ENCODE assay signal across 8 cellular contexts in the genomic region with DNA sequence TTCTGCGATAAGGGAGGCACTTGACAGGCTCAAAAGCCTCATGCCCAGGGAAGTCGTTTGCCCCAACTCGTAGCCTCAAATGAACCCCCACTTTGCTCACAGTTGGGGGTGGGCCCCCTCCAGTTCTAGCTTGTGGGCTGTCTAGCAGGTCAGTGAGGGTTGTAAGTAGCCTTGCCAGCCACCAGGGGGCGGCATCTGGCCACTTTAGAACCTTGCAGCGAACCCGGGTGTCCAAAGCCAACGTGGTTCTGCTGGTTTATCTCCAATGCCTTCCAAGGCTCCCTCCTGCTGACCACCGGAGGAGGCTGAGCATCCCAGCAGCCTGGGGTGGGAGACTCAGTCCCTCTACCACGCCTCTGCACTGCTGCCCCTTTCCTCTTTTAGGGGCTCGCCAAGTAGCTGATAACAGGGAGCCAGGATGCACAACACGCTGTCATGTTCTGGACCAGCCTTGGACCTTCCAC.
A peak's percentile ranks its signal among the peaks of the same experiment; 100 is the strongest.
DNase-seq lines count a peak whose midpoint lies in the region; ATAC-seq and TF ChIP-seq lines count a peak whose summit lies in the region.

No MANE protein-coding gene starts in this region.

- DNase-seq in DMS114 treated with DMSO at 0.1 percent for 48 hours (lab: John Stamatoyannopoulos, UW; ENCODE audit: unreplicated experiment) = peak; percentile 33
- peak; percentile 86 for DNase-seq in NAMALWA (ENCODE audit: low spot score)
- peak; percentile 33 for DNase-seq in T1000 (lab: John Stamatoyannopoulos, UW)
- DNase-seq in astrocyte of the spinal cord (ENCODE audit: low read depth, low spot score) = peak; percentile 64
- peak; percentile 40 for DNase-seq in iPS DF 19.7 (ENCODE audit: low read depth, low spot score)
- peak; percentile 49 for DNase-seq in smooth muscle cell of the brain vasculature (ENCODE audit: low read depth, low spot score)

- TF ChIP-seq CTCF in astrocyte of the spinal cord (IDR thresholded peaks at IDR 0.05; ENCODE audit: low read depth, low read length) = peak; percentile 97

- H3K4me3 ChIP-seq in astrocyte of the spinal cord (ENCODE audit: low read depth, low read length) = no peak overlapping the region

- ATAC-seq in GM21825 (IDR thresholded peaks at IDR 0.05; ENCODE audit: unreplicated experiment) = peak; percentile 77
- ATAC-seq in HG03135 (IDR thresholded peaks at IDR 0.05; ENCODE audit: unreplicated experiment) = no peak

- in situ Hi-C loops in astrocyte of the spinal cord (cut with HindIII; ENCODE audit: low sequenced_read_pairs) = no loop called here

Comparison
In these comparisons a context has a peak if more than half of its experiments do, and no peak if none do; other contexts are left out.
1. DNase-seq: peak in every context shown above with its lines; median percentile 86 in NAMALWA; 64 in astrocyte of the spinal cord; 49 in smooth muscle cell of the brain vasculature; 40 in iPS DF 19.7; 33 in DMS114 treated with DMSO at 0.1 percent for 48 hours; 33 in T1000.